18 cellular contexts compared by ENCODE assay signal in the genomic region with DNA sequence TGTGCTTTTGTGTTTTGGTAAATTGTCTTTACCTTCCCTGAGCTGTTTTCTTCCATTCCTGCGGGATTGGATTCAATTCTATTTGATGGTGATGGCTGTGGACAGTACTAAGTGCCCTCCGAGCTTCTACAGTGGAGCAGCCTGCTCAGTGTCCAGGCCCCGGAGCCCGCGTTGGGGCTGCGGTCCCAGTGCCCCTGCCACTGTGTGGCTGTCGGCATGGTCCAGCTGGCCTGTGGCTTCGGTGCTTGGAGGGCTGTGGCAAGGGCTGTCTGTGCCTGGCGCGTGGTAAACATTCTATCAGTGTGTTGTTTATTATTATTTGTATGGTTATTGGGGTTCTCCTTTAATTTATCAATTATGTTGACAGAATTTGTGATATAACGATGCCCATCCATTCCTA.
"Had no signal": no experiment of that assay in that cellular context is flagged by ENCODE, and none has a peak within 500 bp of the region (broad histone marks: within the 10 kb centered on the region; RNA-seq: fewer than 3 reads in every experiment).

No MANE protein-coding gene starts in this region.

- H3K4me3 Mint-ChIP-seq: stimulated activated effector memory CD8-positive, alpha-beta T cell treated with anti-CD3 and anti-CD28 coated beads, Interleukin-12 subunit alpha, Interleukin-12 subunit beta, amount 100 ng/mL, for 72 hours; stimulated activated naive CD8-positive, alpha-beta T cell treated with anti-CD3 and anti-CD28 coated beads, Interleukin-15, Interleukin-2, amounts not matched to agents 100 ng/mL and 50 ng/mL, for 24 hours had no signal

- H3K9me3 ChIP-seq: heart left ventricle, ovary, right lobe of liver, testis, tibial nerve had no signal

- H3K36me3 Mint-ChIP-seq: stimulated activated effector memory CD8-positive, alpha-beta T cell treated with anti-CD3 and anti-CD28 coated beads, Interleukin-12 subunit alpha, Interleukin-12 subunit beta, amount 100 ng/mL, for 72 hours had no signal

- H3K27me3 ChIP-seq: ovary, right lobe of liver, testis, tibial nerve had no signal

- H3K4me1 ChIP-seq: right lobe of liver, testis, tibial nerve had no signal

- H3K9me3 Mint-ChIP-seq: stimulated activated effector memory CD8-positive, alpha-beta T cell treated with anti-CD3 and anti-CD28 coated beads, Interleukin-12 subunit alpha, Interleukin-12 subunit beta, amount 100 ng/mL, for 72 hours; stimulated activated naive CD8-positive, alpha-beta T cell treated with anti-CD3 and anti-CD28 coated beads, Interleukin-15, Interleukin-2, amounts not matched to agents 100 ng/mL and 50 ng/mL, for 24 hours had no signal

- H3K4me3 ChIP-seq: heart left ventricle, ovary, right lobe of liver, skin epidermis, testis, tibial nerve had no signal

- H3K36me3 ChIP-seq: heart left ventricle, ovary, right lobe of liver had no signal

- ATAC-seq: esophagus mucosa; heart left ventricle; left lobe of liver; right lobe of liver; stimulated activated effector memory CD8-positive, alpha-beta T cell treated with anti-CD3 and anti-CD28 coated beads, Interleukin-12 subunit alpha, Interleukin-12 subunit beta, amount 100 ng/mL, for 72 hours had no signal

- H3K27ac ChIP-seq: heart left ventricle, ovary, right lobe of liver, skin epidermis, testis, tibial nerve had no signal

- DNase-seq: effector memory CD4-positive, alpha-beta T cell; heart left ventricle; hippocampal formation; kidney glomerular epithelial cell; midbrain; nucleus accumbens; ovary; stimulated activated CD4-positive, alpha-beta T cell treated with anti-CD3 and anti-CD28 coated beads, Interleukin-4, amount 100 ng/mL, for 1 hour; stimulated activated CD8-positive, alpha-beta memory T cell treated with anti-CD3 and anti-CD28 coated beads, Interleukin-4, amount 100 ng/mL, for 48 hours; testis had no signal

- H3K4me1 Mint-ChIP-seq: stimulated activated effector memory CD8-positive, alpha-beta T cell treated with anti-CD3 and anti-CD28 coated beads, Interleukin-12 subunit alpha, Interleukin-12 subunit beta, amount 100 ng/mL, for 72 hours had no signal

- H3K27ac Mint-ChIP-seq: progenitor cell of endocrine pancreas; stimulated activated effector memory CD8-positive, alpha-beta T cell treated with anti-CD3 and anti-CD28 coated beads, Interleukin-12 subunit alpha, Interleukin-12 subunit beta, amount 100 ng/mL, for 72 hours; stimulated activated naive CD8-positive, alpha-beta T cell treated with anti-CD3 and anti-CD28 coated beads, Interleukin-15, Interleukin-2, amounts not matched to agents 100 ng/mL and 50 ng/mL, for 24 hours had no signal
